In the genomic region with DNA sequence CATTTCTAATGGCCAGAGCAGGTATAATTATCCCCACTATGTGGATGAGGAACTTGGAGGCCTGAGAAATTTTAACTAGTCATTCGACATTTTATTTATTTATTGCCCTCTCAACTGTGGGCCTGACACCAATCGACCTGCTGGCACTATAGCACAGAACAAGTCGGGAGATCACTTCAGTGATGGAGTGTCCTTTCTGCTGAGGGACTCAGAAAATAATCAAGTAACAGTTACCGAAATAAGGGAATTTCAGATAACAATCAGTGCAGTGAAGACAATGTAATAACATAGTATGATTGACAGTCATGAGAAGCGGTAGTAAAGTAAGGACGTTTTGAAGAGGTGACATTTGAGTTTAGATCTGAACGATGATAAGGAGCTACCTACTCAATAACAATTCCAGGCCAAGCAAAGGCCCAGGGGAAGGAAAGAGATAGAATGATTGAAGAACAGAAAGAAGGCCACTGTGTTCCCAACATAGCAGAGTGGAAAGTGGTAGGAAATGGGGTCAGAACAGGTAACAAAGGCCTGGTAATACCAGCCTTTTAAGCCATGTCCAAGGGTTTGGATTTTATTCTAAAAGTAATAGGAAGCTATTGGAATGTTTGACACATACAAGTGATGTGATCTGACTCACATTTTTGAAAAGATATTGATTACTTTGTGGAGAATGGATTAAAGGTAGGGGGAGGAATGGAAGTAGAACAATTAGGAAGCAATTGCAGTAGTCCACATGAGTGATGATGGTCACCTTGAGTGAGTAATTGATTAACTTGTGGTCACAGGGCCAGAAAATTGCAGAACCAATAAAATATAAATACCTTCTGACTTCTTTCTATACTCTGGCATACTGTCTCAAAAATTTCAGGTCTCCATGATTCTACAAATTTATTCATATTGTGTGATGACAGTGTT, we compare ENCODE assay signal across 8 cellular contexts. TPM values are rescaled to one million over a fixed set of nuclear protein-coding genes. Genes with fewer than 3 reads are reported as not detected.
DNase-seq lines count a peak whose midpoint lies in the region; ATAC-seq and TF ChIP-seq lines count a peak whose summit lies in the region.
"Had no signal": no experiment of that assay in that cellular context is flagged by ENCODE, and none has a peak within 500 bp of the region (broad histone marks: within the 10 kb centered on the region; RNA-seq: fewer than 3 reads in every experiment).

No MANE protein-coding gene starts in this region.

- H2AFZ ChIP-seq in HCT116 (ENCODE audit: low read depth, low read length, poor library complexity, severe bottlenecking): no peak overlapping the region

- H4K20me1 ChIP-seq in HCT116 (ENCODE audit: insufficient read depth): no peaks in the 10 kb centered on the region

- TF ChIP-seq CTCF in HCT116 (IDR thresholded peaks at IDR 0.05 in 2 of 3, conservative IDR thresholded peaks at IDR 0.05 in 1 of 3; ENCODE audit: borderline replicate concordance in 1 of 3, insufficient read depth in 1 of 3, low read depth in 2 of 3, low read length in 2 of 3): no peak
- TF ChIP-seq CTCF in spleen (IDR thresholded peaks at IDR 0.05 in 8 of 11, conservative IDR thresholded peaks at IDR 0.05 in 3 of 11): no peak
- no peak for TF ChIP-seq CTCF in CD14-positive monocyte (IDR thresholded peaks at IDR 0.05)

- H3K9me2 ChIP-seq in HCT116 (ENCODE audit: insufficient read depth): no peaks in the 10 kb centered on the region

- peaks cover 68% of the 10 kb centered on the region for H3K79me2 ChIP-seq in HCT116 (ENCODE audit: insufficient read depth, low read length)

- ATAC-seq in HCT116 (no peak), HG03442 (IDR thresholded peaks at IDR 0.05; ENCODE audit: unreplicated experiment) (no peak)

- H3K4me2 ChIP-seq in HCT116 (ENCODE audit: low read length): peak overlapping the region; percentile 91

- no peaks in the 10 kb centered on the region for H3K36me3 Mint-ChIP-seq in CD14-positive monocyte

- DNase-seq in HCT116 (ENCODE audit: low read depth, low spot score) (no peak), SJSA1 (ENCODE audit: low read depth in 1 of 2, low spot score in 2 of 2) (no peak), spleen (no peak), CD14-positive monocyte (ENCODE audit: low spot score) (no peak)
- DNase-seq in activated effector memory CD4-positive, alpha-beta T cell treated with anti-CD3 and anti-CD28 coated beads, Interleukin-2, amount 50 U/mL, for 16 hours: no peak
- DNase-seq: activated naive CD4-positive, alpha-beta T cell treated with anti-CD3 and anti-CD28 coated beads, Interleukin-2, amount 10 ng/mL, durations not matched to agents 7 days and 5 days had no signal

- peaks cover 13% of the 10 kb centered on the region for H3K4me1 Mint-ChIP-seq in CD14-positive monocyte

- H3K9ac ChIP-seq in HCT116 (ENCODE audit: low read length) (peak overlapping the region; percentile 87), iPS-20b (ENCODE audit: low read depth, low read length) (peak overlapping the region; percentile 86; the same call in 1 of the 2 replicates)

- POLR2A ChIA-PET in HCT116 (lab: Charles Lee): no interaction called here

- no TSS peak for BruUV-seq in HCT116 (replicated peaks; lab: Mats Ljungman, UMichigan)

- intact Hi-C loops in HCT116 (cut with micrococcal nuclease) (loop anchor here (2.0 kb wide), 1 partner anchor 69 kb away; the partner anchor contains the start of gene TOM1L1), spleen (cut with DNase I; ENCODE audit: low total_unique reads) (no loop called here), CD14-positive monocyte (cut with micrococcal nuclease) (no loop called here)

- CTCF ChIA-PET in HCT116 (lab: Charles Lee): interaction anchor here (1.0 kb wide), 1 partner anchor 544 kb away, joined by 3 read pairs; no protein-coding TSS in a partner anchor

- peaks cover under 1 to 6% of the 10 kb centered on the region in 2 experiments; a peak in 2 of 4 replicates for H3K36me3 ChIP-seq in HCT116 (ENCODE audit: control insufficient read depth in 1 of 2, insufficient read depth in 2 of 2, low read length in 2 of 2)
- peaks cover 28% of the 10 kb centered on the region for H3K36me3 ChIP-seq in SJSA1
- peaks cover 11% of the 10 kb centered on the region for H3K36me3 ChIP-seq in iPS-20b (ENCODE audit: insufficient read depth, low read depth, low read length)
- peaks cover 0 to 8% (median 0%) of the 10 kb centered on the region in 6 donors for H3K36me3 ChIP-seq in spleen

- no peak for TF ChIP-seq RAD21 in HCT116 (IDR thresholded peaks at IDR 0.05; ENCODE audit: low read depth)

- no peaks in the 10 kb centered on the region for H3K27me3 ChIP-seq in HCT116 (ENCODE audit: insufficient read depth, low read length)
- no peaks in the 10 kb centered on the region for H3K27me3 ChIP-seq in SJSA1 (replicated peaks)
- no peaks in the 10 kb centered on the region for H3K27me3 ChIP-seq in iPS-20b (ENCODE audit: insufficient read depth, low read length)
- no peaks in the 10 kb centered on the region for H3K27me3 ChIP-seq in spleen (replicated peaks in 1 of 7)

- H3K4me1 ChIP-seq in HCT116 (ENCODE audit: control insufficient read depth in 1 of 2, insufficient read depth in 2 of 2, low read length in 2 of 2): peaks cover 3 to 16% of the 10 kb centered on the region in 2 experiments; a peak in 3 of 4 replicates
- peaks cover 16% of the 10 kb centered on the region for H3K4me1 ChIP-seq in SJSA1 (replicated peaks)
- 0 out of 2 replicates have a peak, but pooled peaks cover 2% of the 10 kb centered on the region for H3K4me1 ChIP-seq in iPS-20b (ENCODE audit: insufficient read depth, low read length)
- peaks cover 10 to 47% (median 32%) of the 10 kb centered on the region in 6 donors for H3K4me1 ChIP-seq in spleen

- WGBS in spleen, 5 donors: 43 to 64% (median 48%) methylated on average over 7 of the region's 7 CpGs

- H3K4me3 Mint-ChIP-seq in CD14-positive monocyte: no peak overlapping the region
- H3K4me3 Mint-ChIP-seq: activated naive CD4-positive, alpha-beta T cell treated with anti-CD3 and anti-CD28 coated beads, Interleukin-2, amount 10 ng/mL, durations not matched to agents 7 days and 5 days had no signal

- H3K27ac ChIP-seq in HCT116 (ENCODE audit: low read depth, low read length) (peak overlapping the region; percentile 73; the same call in 1 of the 2 replicates), SJSA1 (no peak overlapping the region), iPS-20b (ENCODE audit: low read length) (no peak overlapping the region), spleen (peak overlapping the region in 7 of 8 donors; percentile 78 to 90 (median 86))

- H3K4me3 ChIP-seq in HCT116 (replicated peaks in 1 of 2; ENCODE audit: low read depth in 1 of 2, low read length in 2 of 2) (peak overlapping the region; percentile 94 to 97), SJSA1 (peak overlapping the region; percentile 67), iPS-20b (ENCODE audit: low read length) (peak overlapping the region; percentile 85), spleen (peak overlapping the region in 6 of 8 donors; percentile 70 to 96 (median 91))

- H3K9me3 Mint-ChIP-seq in CD14-positive monocyte: no peaks in the 10 kb centered on the region
- H3K9me3 Mint-ChIP-seq: activated naive CD4-positive, alpha-beta T cell treated with anti-CD3 and anti-CD28 coated beads, Interleukin-2, amount 10 ng/mL, durations not matched to agents 7 days and 5 days had no signal

- no peak overlapping the region for H3K27ac Mint-ChIP-seq in CD14-positive monocyte
- H3K27ac Mint-ChIP-seq: activated naive CD4-positive, alpha-beta T cell treated with anti-CD3 and anti-CD28 coated beads, Interleukin-2, amount 10 ng/mL, durations not matched to agents 7 days and 5 days had no signal

- TF ChIP-seq POLR2A in HCT116 (IDR thresholded peaks at IDR 0.05; ENCODE audit: borderline replicate concordance, extremely low read depth, insufficient read depth, insufficient read length): no peak
- no peak for TF ChIP-seq POLR2A in spleen (IDR thresholded peaks at IDR 0.05)

- no peaks in the 10 kb centered on the region for H3K9me3 ChIP-seq in HCT116 (ENCODE audit: control insufficient read depth in 1 of 2, insufficient read depth in 1 of 2, low read depth in 1 of 2, low read length in 2 of 2)
- no peaks in the 10 kb centered on the region for H3K9me3 ChIP-seq in SJSA1 (replicated peaks)
- no peaks in the 10 kb centered on the region for H3K9me3 ChIP-seq in iPS-20b (ENCODE audit: insufficient read depth, low read depth, low read length)
- no peaks in the 10 kb centered on the region for H3K9me3 ChIP-seq in spleen

- H3K27me3 Mint-ChIP-seq in CD14-positive monocyte (ENCODE audit: low read depth in 3 of 3): peaks cover 0 to under 1% (median 0%) of the 10 kb centered on the region in 3 donors
- H3K27me3 Mint-ChIP-seq: activated naive CD4-positive, alpha-beta T cell treated with anti-CD3 and anti-CD28 coated beads, Interleukin-2, amount 10 ng/mL, durations not matched to agents 7 days and 5 days had no signal

- RAD21 ChIA-PET in HCT116 (lab: Charles Lee; ENCODE audit: low non-redundant PET in 1 of 2, low total read pairs in 2 of 2, uncharacterized antibody in 2 of 2, unreplicated experiment in 2 of 2): no interaction called here

TF ChIP-seq in HCT116, 20 proteins besides CTCF, POLR2A, EP300 and RAD21:
- TF ChIP-seq SIN3A (IDR thresholded peaks at IDR 0.05; ENCODE audit: low read depth): 0 out of 2 replicates have a peak, but pooled peaks have one; percentile 10
- TF ChIP-seq, protein P1, sequence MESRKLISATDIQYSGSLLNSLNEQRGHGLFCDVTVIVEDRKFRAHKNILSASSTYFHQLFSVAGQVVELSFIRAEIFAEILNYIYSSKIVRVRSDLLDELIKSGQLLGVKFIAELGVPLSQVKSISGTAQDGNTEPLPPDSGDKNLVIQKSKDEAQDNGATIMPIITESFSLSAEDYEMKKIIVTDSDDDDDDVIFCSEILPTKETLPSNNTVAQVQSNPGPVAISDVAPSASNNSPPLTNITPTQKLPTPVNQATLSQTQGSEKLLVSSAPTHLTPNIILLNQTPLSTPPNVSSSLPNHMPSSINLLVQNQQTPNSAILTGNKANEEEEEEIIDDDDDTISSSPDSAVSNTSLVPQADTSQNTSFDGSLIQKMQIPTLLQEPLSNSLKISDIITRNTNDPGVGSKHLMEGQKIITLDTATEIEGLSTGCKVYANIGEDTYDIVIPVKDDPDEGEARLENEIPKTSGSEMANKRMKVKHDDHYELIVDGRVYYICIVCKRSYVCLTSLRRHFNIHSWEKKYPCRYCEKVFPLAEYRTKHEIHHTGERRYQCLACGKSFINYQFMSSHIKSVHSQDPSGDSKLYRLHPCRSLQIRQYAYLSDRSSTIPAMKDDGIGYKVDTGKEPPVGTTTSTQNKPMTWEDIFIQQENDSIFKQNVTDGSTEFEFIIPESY (IDR thresholded peaks at IDR 0.05; ENCODE audit: extremely low read depth, insufficient replicate concordance, low read length): no peak

RNA-seq across cellular contexts. Expression of gene STXBP4, which starts 1.4 kb away (rescaled TPM):
- total RNA-seq in HCT116 (2021; ENCODE audit: unreplicated experiment) (13.6 TPM), spleen (10 to 100 TPM in 4 of 7 donors, 1 to 10 TPM in 3; 4.8 to 45.5 (median 11.4) TPM)
- 1.1 and 2.4 TPM in 2 replicates for polyA plus RNA-seq in HCT116 (2012)
- total RNA-seq in SJSA1 (2014; rRNA removed; shearing (Covaris generic)): 29.1 and 29.2 TPM in 2 replicates
- polyA plus RNA-seq in spleen (under 1 TPM; 0.67 to 0.93 (median 0.70) TPM), CD14-positive monocyte (under 1 TPM; 0.27 to 0.44 TPM)

RNA-seq across cellular contexts. Expression of gene COX11, which starts 1.5 kb away (rescaled TPM):
- total RNA-seq in HCT116 (2021; ENCODE audit: unreplicated experiment): 62.9 TPM
- 41.3 and 48.2 TPM in 2 replicates for polyA plus RNA-seq in HCT116 (2012)
- total RNA-seq in SJSA1 (2014; rRNA removed; shearing (Covaris generic)): 126 and 142 TPM in 2 replicates
- 10 to 100 TPM; 30.8 to 47.0 (median 37.8) TPM for total RNA-seq in spleen
- polyA plus RNA-seq in spleen: 10 to 100 TPM; 20.4 to 25.9 (median 20.8) TPM
- polyA plus RNA-seq in CD14-positive monocyte: 10 to 100 TPM; 13.2 to 24.8 TPM

Comparison
In these comparisons a context has a peak if more than half of its experiments do, and no peak if none do; other contexts are left out.
1. H3K27ac ChIP-seq: peak in HCT116 (single experiment) and spleen (7 of 8); none in SJSA1 (single experiment) and iPS-20b (single experiment).
2. Peak in every context shown above with its lines, with median percentiles within 50 percentile points of each other: H3K4me3 ChIP-seq.